Comparison of ENCODE assay signal across 1 cellular context in genomic region chr9:126515873-126516505, GRCh38.
TF ChIP-seq lines count a peak whose summit lies in the region.

No MANE protein-coding gene starts in this region.

TF ChIP-seq in H1, 55 proteins besides CTCF, POLR2A, EP300 and RAD21:
- no peak for TF ChIP-seq TAF1 (IDR thresholded peaks at IDR 0.05; ENCODE audit: low read depth, low read length)
- TF ChIP-seq KDM1A (IDR thresholded peaks at IDR 0.05; ENCODE audit: borderline replicate concordance, low read length), result 0 out of 2 replicates have a peak, but pooled peaks have one; percentile 37
